Comparison of ENCODE assay signal across 8 cellular contexts in genomic region chr16:88783391-88784073, GRCh38. TPM values are rescaled to one million over a fixed set of nuclear protein-coding genes. Genes with fewer than 3 reads are reported as not detected.
A peak's percentile ranks its signal among the peaks of the same experiment; 100 is the strongest.
DNase-seq lines count a peak whose midpoint lies in the region; ATAC-seq, FAIRE-seq and TF ChIP-seq lines count a peak whose summit lies in the region.

No MANE protein-coding gene starts in this region.

- H3K27ac ChIP-seq in HUES48 (ENCODE audit: low read depth, low read length) (peak overlapping the region; percentile 51), ascending aorta (peak overlapping the region; percentile 90 to 93), iPS-20b (ENCODE audit: low read length) (no peak overlapping the region), small intestine (ENCODE audit: low read depth in 1 of 2, low read length in 1 of 2) (peak overlapping the region; percentile 71 to 83)

- ATAC-seq in GM19351 (IDR thresholded peaks at IDR 0.05; ENCODE audit: unreplicated experiment) (no peak), HG03432 (IDR thresholded peaks at IDR 0.05; ENCODE audit: unreplicated experiment) (no peak)

- H3K4me1 ChIP-seq in HUES48 (ENCODE audit: control insufficient read depth, insufficient read depth, low read length): peaks cover 7% of the 10 kb centered on the region
- peaks cover 15 to 33% of the 10 kb centered on the region in 2 donors for H3K4me1 ChIP-seq in ascending aorta
- peaks cover 8% of the 10 kb centered on the region for H3K4me1 ChIP-seq in iPS-20b (ENCODE audit: insufficient read depth, low read length)
- H3K4me1 ChIP-seq in small intestine (ENCODE audit: control insufficient read depth in 2 of 2, insufficient read depth in 1 of 2, low read depth in 1 of 2, low read length in 1 of 2): peaks cover 3 to 20% of the 10 kb centered on the region in 2 donors

- intact Hi-C loops in ascending aorta (cut with DNase I): loop anchor here (1.0 to 2.0 kb wide), 5 partner anchors 15 to 120 kb away; partner anchors contain the start of genes CDT1, CTU2, GALNS and MVD

- no peaks in the 10 kb centered on the region for H3K36me3 ChIP-seq in HUES48 (ENCODE audit: control insufficient read depth, insufficient read depth, low read length)
- H3K36me3 ChIP-seq in ascending aorta: no peaks in the 10 kb centered on the region
- H3K36me3 ChIP-seq in iPS-20b (ENCODE audit: insufficient read depth, low read depth, low read length): no peaks in the 10 kb centered on the region
- H3K36me3 ChIP-seq in small intestine (ENCODE audit: control insufficient read depth in 2 of 2, insufficient read depth in 2 of 2, low read length in 2 of 2): no peaks in the 10 kb centered on the region

- DNase-seq in 8988T: peak; percentile 61
- DNase-seq in ascending aorta (ENCODE audit: low spot score in 2 of 2): no peak
- DNase-seq in small intestine: no peak
- no peak for DNase-seq in mesenteric fat pad (ENCODE audit: low spot score)

- no peak for FAIRE-seq in small intestine (lab: Jason Lieb, UNC)

- 22 to 48% (median 47%) methylated on average over 27 of the region's 27 CpGs for WGBS in small intestine, 3 donors

- H3K27me3 ChIP-seq in HUES48 (ENCODE audit: control insufficient read depth, insufficient read depth, low read length) (peaks cover 6% of the 10 kb centered on the region; the same call in 1 of the 2 replicates), ascending aorta (no peaks in the 10 kb centered on the region), iPS-20b (ENCODE audit: insufficient read depth, low read length) (peaks cover 38% of the 10 kb centered on the region), small intestine (ENCODE audit: control insufficient read depth in 2 of 2, insufficient read depth in 2 of 2, low read length in 2 of 2) (no peaks in the 10 kb centered on the region)

- no peak for TF ChIP-seq CTCF in ascending aorta (IDR thresholded peaks at IDR 0.05)

- H3K9me3 ChIP-seq in HUES48 (ENCODE audit: control insufficient read depth, insufficient read depth, low read length): no peaks in the 10 kb centered on the region
- no peaks in the 10 kb centered on the region for H3K9me3 ChIP-seq in ascending aorta
- H3K9me3 ChIP-seq in iPS-20b (ENCODE audit: insufficient read depth, low read depth, low read length): no peaks in the 10 kb centered on the region
- no peaks in the 10 kb centered on the region for H3K9me3 ChIP-seq in small intestine (ENCODE audit: control insufficient read depth, low read depth)

- H3K9ac ChIP-seq in HUES48 (ENCODE audit: low read depth, low read length): 0 out of 2 replicates have a peak overlapping the region, but pooled peaks have one; percentile 75
- peak overlapping the region; percentile 56; the same call in 1 of the 2 replicates for H3K9ac ChIP-seq in iPS-20b (ENCODE audit: low read depth, low read length)

- H3K4me3 ChIP-seq in HUES48 (ENCODE audit: low read depth, low read length): peak overlapping the region; percentile 67
- H3K4me3 ChIP-seq in ascending aorta: peak overlapping the region; percentile 93 to 95
- H3K4me3 ChIP-seq in iPS-20b (ENCODE audit: low read length): peak overlapping the region; percentile 66; the same call in 1 of the 2 replicates
- H3K4me3 ChIP-seq in small intestine (ENCODE audit: low read depth in 1 of 2, low read length in 2 of 2): peak overlapping the region; percentile 73 to 91

RNA-seq across cellular contexts. Expression of gene PIEZO1, which starts 1.5 kb away (rescaled TPM):
- total RNA-seq in ascending aorta: 428 TPM
- 10 to 100 TPM; 22.8 to 95.0 (median 27.8) TPM for polyA plus RNA-seq in small intestine
- total RNA-seq in mesenteric fat pad: 318 TPM

RNA-seq across cellular contexts. Expression of gene CDT1, which starts 20.1 kb away (rescaled TPM):
- not detected for total RNA-seq in ascending aorta
- polyA plus RNA-seq in small intestine: 10 to 100 TPM in 1 of 3 donors, 1 to 10 TPM in 2; 1.1 to 16.7 (median 2.2) TPM
- total RNA-seq in mesenteric fat pad: 0.22 TPM

RNA-seq across cellular contexts. Expression of gene APRT, which starts 28.2 kb away (rescaled TPM):
- total RNA-seq in ascending aorta (305 TPM), mesenteric fat pad (96.7 TPM)
- polyA plus RNA-seq in small intestine: 100 to 1,000 TPM; 197 to 255 (median 247) TPM
